Comparison of ENCODE assay signal across 8 cellular contexts in the genomic region with DNA sequence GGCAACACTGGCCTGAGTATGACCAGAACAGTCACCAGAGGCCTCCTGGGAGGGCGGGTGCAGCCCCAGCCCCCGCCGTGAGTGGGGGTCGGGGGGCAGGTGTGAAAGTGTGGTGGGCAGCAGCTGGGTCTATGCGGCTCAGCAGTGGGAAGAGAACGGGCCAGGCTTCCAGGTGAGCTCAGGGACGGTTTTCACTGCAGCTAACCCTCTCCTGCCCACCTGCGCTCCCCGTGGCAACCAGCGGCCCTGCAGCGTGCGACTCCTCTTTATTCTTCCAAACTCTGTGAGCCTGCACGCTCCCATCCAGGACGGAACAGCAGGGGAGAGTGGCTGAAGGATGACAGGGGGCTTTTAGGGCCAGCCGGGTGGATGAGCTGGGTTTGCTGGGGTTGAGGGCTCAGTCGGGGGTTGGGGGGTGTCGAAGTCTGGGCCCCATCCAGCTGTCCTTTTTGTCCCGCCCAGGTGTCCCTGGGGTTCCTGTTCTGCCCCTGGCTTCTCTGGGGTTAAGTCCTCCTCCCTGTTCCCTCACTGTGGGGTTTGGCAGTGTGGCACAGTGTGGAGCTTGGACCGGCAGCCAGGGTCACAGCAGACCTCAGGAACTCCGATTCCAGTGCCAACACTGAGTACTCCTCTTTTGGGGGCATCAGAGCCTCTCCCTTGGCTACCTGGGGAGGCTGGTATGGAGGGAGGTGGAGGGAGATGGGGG. TPM values are rescaled to one million over a fixed set of nuclear protein-coding genes. Genes with fewer than 3 reads are reported as not detected.
A peak's percentile ranks its signal among the peaks of the same experiment; 100 is the strongest.
DNase-seq lines count a peak whose midpoint lies in the region; ATAC-seq and TF ChIP-seq lines count a peak whose summit lies in the region.

No MANE protein-coding gene starts in this region.

- H3K4me1 ChIP-seq in ES-I3 (ENCODE audit: insufficient read depth, low read length), result peaks cover 15% of the 10 kb centered on the region; the same call in 1 of the 2 replicates

- H3K36me3 Mint-ChIP-seq in neural crest cell (ENCODE audit: low read depth), result no peaks in the 10 kb centered on the region

- peaks cover 45% of the 10 kb centered on the region for H3K4me1 Mint-ChIP-seq in neural crest cell

- peak overlapping the region; percentile 19; the same call in 1 of the 2 replicates for H3K9ac ChIP-seq in ES-I3 (ENCODE audit: low read depth, low read length)

- no peaks in the 10 kb centered on the region for H3K9me3 Mint-ChIP-seq in neural crest cell

- no peaks in the 10 kb centered on the region for H3K9me3 ChIP-seq in ES-I3 (ENCODE audit: control insufficient read depth, insufficient read depth, low read length)

- ATAC-seq in GM19452 (IDR thresholded peaks at IDR 0.05; ENCODE audit: unreplicated experiment) (no peak), GM18909 (IDR thresholded peaks at IDR 0.05; ENCODE audit: poor library complexity, unreplicated experiment) (no peak)

- peak overlapping the region; percentile 38 for H3K4me3 Mint-ChIP-seq in neural crest cell

- DNase-seq in NAMALWA (ENCODE audit: low spot score) (peak; percentile 26), T47D (ENCODE audit: low read depth in 1 of 2, low spot score in 1 of 2) (peak; percentile 86 to 91), neural crest cell (ENCODE audit: low read depth, low spot score) (no peak), NCI-H1930 (lab: John Stamatoyannopoulos, UW) (no peak)
- no peak for DNase-seq in NK-92 treated with Interleukin-12 subunit alpha and Interleukin-12 subunit beta, amount 100 ng/mL, for 24 hours (lab: John Stamatoyannopoulos, UW)

- no peaks in the 10 kb centered on the region for H3K36me3 ChIP-seq in ES-I3 (ENCODE audit: insufficient read depth, low read length)

- H3K27ac Mint-ChIP-seq in neural crest cell (ENCODE audit: unreplicated experiment), result peak overlapping the region; percentile 57

- peak; percentile 65 for TF ChIP-seq CTCF in neural crest cell (conservative IDR thresholded peaks at IDR 0.05)

- peaks cover 2% of the 10 kb centered on the region for H3K27me3 Mint-ChIP-seq in neural crest cell (ENCODE audit: low read depth)

- in situ Hi-C loops in T47D (cut with HindIII; ENCODE audit: low pct_unique_long_range_greater_than_20kb, low sequenced_read_pairs), result no loop called here

RNA-seq across cellular contexts. Expression of a gene that starts 0.9 kb away (rescaled TPM):
- 6.1 and 6.9 TPM in 2 replicates for total RNA-seq in neural crest cell

RNA-seq across cellular contexts. Expression of a gene that starts 18.9 kb away (rescaled TPM):
- 59.0 and 59.4 TPM in 2 replicates for total RNA-seq in neural crest cell

RNA-seq across cellular contexts. Expression of a gene that starts 19.4 kb away (rescaled TPM):
- 42.4 and 44.0 TPM in 2 replicates for total RNA-seq in neural crest cell

RNA-seq across cellular contexts. Expression of a gene that starts 37.8 kb away (rescaled TPM):
- 128 and 132 TPM in 2 replicates for total RNA-seq in neural crest cell

RNA-seq across cellular contexts. Expression of a gene that starts 58.1 kb away (rescaled TPM):
- total RNA-seq in neural crest cell, result 8.9 and 10.2 TPM in 2 replicates

Comparison
In these comparisons a context has a peak if more than half of its experiments do, and no peak if none do; other contexts are left out.
1. DNase-seq: peak in NAMALWA (single experiment) and T47D (2 of 2); none in neural crest cell (single experiment), NCI-H1930 (0 of 2) and NK-92 treated with Interleukin-12 subunit alpha and Interleukin-12 subunit beta, amount 100 ng/mL, for 24 hours (single experiment).